Comparison of ENCODE assay signal across 1 cellular context in the genomic region with DNA sequence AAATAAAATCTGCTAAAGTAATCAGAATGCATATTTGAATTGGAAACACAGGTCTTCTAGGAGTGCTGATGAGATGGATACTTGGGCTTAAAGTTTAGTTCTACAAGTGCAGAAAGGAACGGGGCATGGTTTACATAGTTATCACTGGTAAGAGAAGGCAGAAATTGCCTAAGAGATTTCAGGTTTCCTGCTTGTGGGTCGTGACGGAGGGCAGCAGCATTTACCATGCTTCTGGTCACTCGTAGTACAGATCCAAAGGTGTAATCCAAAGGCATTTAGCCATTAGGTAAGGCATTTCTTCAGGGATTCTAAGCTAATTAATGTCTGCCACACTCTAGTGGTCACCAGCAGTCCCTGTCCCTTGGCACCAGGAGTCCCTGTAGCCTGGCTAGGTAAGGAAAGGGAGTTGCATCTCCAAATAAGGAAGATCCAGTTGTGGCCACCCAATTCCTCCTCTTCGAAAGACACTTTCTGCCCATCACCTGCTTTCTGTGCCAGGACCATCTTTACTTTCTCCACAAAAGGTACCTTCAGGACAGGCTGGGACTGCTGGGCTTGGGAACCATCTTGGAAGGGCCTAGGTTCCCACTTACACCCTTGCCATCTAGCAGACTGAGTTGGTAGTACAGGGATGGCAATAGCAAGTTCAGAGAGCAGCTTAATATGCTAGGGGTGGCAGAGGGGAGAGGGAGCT.
TF ChIP-seq lines count a peak whose summit lies in the region.

No MANE protein-coding gene starts in this region.

TF ChIP-seq in SK-N-SH treated with all-trans-retinoic acid at 6 μM for 48 hours, 23 proteins besides CTCF, POLR2A, EP300 and RAD21 (continued from another document):
- TF ChIP-seq, protein P1, sequence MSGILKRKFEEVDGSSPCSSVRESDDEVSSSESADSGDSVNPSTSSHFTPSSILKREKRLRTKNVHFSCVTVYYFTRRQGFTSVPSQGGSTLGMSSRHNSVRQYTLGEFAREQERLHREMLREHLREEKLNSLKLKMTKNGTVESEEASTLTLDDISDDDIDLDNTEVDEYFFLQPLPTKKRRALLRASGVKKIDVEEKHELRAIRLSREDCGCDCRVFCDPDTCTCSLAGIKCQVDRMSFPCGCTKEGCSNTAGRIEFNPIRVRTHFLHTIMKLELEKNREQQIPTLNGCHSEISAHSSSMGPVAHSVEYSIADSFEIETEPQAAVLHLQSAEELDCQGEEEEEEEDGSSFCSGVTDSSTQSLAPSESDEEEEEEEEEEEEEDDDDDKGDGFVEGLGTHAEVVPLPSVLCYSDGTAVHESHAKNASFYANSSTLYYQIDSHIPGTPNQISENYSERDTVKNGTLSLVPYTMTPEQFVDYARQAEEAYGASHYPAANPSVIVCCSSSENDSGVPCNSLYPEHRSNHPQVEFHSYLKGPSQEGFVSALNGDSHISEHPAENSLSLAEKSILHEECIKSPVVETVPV (CRISPR knock-in tag; IDR thresholded peaks at IDR 0.05): no peak
- TF ChIP-seq ARNTL (CRISPR knock-in tag; IDR thresholded peaks at IDR 0.05; ENCODE audit: borderline replicate concordance, low read depth): no peak
